12 cellular contexts compared by ENCODE assay signal in genomic region chr17:27569884-27570577, GRCh38.
DNase-seq lines count a peak whose midpoint lies in the region; ATAC-seq and TF ChIP-seq lines count a peak whose summit lies in the region.
"Had no signal": no experiment of that assay in that cellular context is flagged by ENCODE, and none has a peak within 500 bp of the region (broad histone marks: within the 10 kb centered on the region; RNA-seq: fewer than 3 reads in every experiment).

No MANE protein-coding gene starts in this region.

- no peak for TF ChIP-seq CTCF in chondrocyte (IDR thresholded peaks at IDR 0.05)
- TF ChIP-seq CTCF in heart left ventricle (IDR thresholded peaks at IDR 0.05): no peak

- H3K27ac ChIP-seq in heart left ventricle: peak overlapping the region in 1 of 12 donors; percentile 32

- ATAC-seq in HG02610 (IDR thresholded peaks at IDR 0.05; ENCODE audit: unreplicated experiment) (no peak), heart left ventricle (no peak)

- H3K36me3 Mint-ChIP-seq in T-helper 1 cell treated with Interleukin-12 subunit alpha and Interleukin-12 subunit beta and Interleukin-4 antibody, amounts not matched to agents 30 μg/mL and 1 μg/mL, for 36 hours (ENCODE audit: low read depth): peaks cover 12% of the 10 kb centered on the region
- H3K36me3 Mint-ChIP-seq in chondrocyte (ENCODE audit: low read depth): peaks cover 1% of the 10 kb centered on the region

- TF ChIP-seq POLR2A in heart left ventricle (IDR thresholded peaks at IDR 0.05): no peak

- peaks cover 0 to 67% (median 40%) of the 10 kb centered on the region in 12 donors for H3K4me1 ChIP-seq in heart left ventricle

- DNase-seq in T-helper 1 cell (no peak), NCI-H524 treated with DMSO at 0.1 percent for 48 hours (lab: John Stamatoyannopoulos, UW) (peak; percentile 2), chondrocyte (ENCODE audit: low spot score) (no peak), posterior vena cava (ENCODE audit: low spot score) (peak; percentile 62), heart left ventricle (no peak), SKM-1 treated with dmso at 0.1 percent for 144 hours (lab: John Stamatoyannopoulos, UW; ENCODE audit: unreplicated experiment) (no peak)
- DNase-seq: KG1, NCI-H187 treated with DMSO at 0.1 percent for 48 hours, NCI-H774, SHP77 treated with DMSO at 0.1 percent for 48 hours had no signal

- no peaks in the 10 kb centered on the region for H3K27me3 ChIP-seq in heart left ventricle

- no peak overlapping the region for H3K4me3 ChIP-seq in heart left ventricle

- no peaks in the 10 kb centered on the region for H3K9me3 ChIP-seq in heart left ventricle

- intact Hi-C loops in posterior vena cava (cut with DNase I): no loop called here
- intact Hi-C loops in heart left ventricle (cut with DNase I): loop anchor here in 4 of 10 donors (5.0 to 10.0 kb wide), 3 partner anchors 75 to 115 kb away; partner anchors contain the start of gene KSR1 (in 3 of the 4)

- H3K9me3 Mint-ChIP-seq in T-helper 1 cell treated with Interleukin-12 subunit alpha and Interleukin-12 subunit beta and Interleukin-4 antibody, amounts not matched to agents 30 μg/mL and 1 μg/mL, for 36 hours: peaks cover 3% of the 10 kb centered on the region
- H3K9me3 Mint-ChIP-seq in chondrocyte (ENCODE audit: low read depth): no peaks in the 10 kb centered on the region

- H3K4me3 Mint-ChIP-seq in T-helper 1 cell treated with Interleukin-12 subunit alpha and Interleukin-12 subunit beta and Interleukin-4 antibody, amounts not matched to agents 30 μg/mL and 1 μg/mL, for 36 hours: no peak overlapping the region
- H3K4me3 Mint-ChIP-seq in chondrocyte (ENCODE audit: unreplicated experiment): no peak overlapping the region

- 95 to 99% (median 96%) methylated on average over 6 to 7 of the region's 7 CpGs for WGBS in heart left ventricle, 4 donors

- H3K27me3 Mint-ChIP-seq in T-helper 1 cell treated with Interleukin-12 subunit alpha and Interleukin-12 subunit beta and Interleukin-4 antibody, amounts not matched to agents 30 μg/mL and 1 μg/mL, for 36 hours (ENCODE audit: low read depth): no peaks in the 10 kb centered on the region
- H3K27me3 Mint-ChIP-seq in chondrocyte (ENCODE audit: low read depth): no peaks in the 10 kb centered on the region

- peak overlapping the region; percentile 83 for H3K27ac Mint-ChIP-seq in T-helper 1 cell treated with Interleukin-12 subunit alpha and Interleukin-12 subunit beta and Interleukin-4 antibody, amounts not matched to agents 30 μg/mL and 1 μg/mL, for 36 hours
- peak overlapping the region; percentile 57 for H3K27ac Mint-ChIP-seq in chondrocyte (ENCODE audit: unreplicated experiment)

- no peaks in the 10 kb centered on the region for H3K36me3 ChIP-seq in heart left ventricle

- H3K4me1 Mint-ChIP-seq in T-helper 1 cell treated with Interleukin-12 subunit alpha and Interleukin-12 subunit beta and Interleukin-4 antibody, amounts not matched to agents 30 μg/mL and 1 μg/mL, for 36 hours (ENCODE audit: low read depth): peaks cover 67% of the 10 kb centered on the region
- H3K4me1 Mint-ChIP-seq in chondrocyte (ENCODE audit: low read depth): peaks cover 79% of the 10 kb centered on the region

Comparison
In these comparisons a context has a peak if more than half of its experiments do, and no peak if none do; other contexts are left out.
1. DNase-seq: peak in NCI-H524 treated with DMSO at 0.1 percent for 48 hours (single experiment) and posterior vena cava (single experiment); none in T-helper 1 cell (0 of 5), chondrocyte (single experiment), heart left ventricle (0 of 5) and SKM-1 treated with dmso at 0.1 percent for 144 hours (single experiment).